ENCODE assay signal across 9 cellular contexts in the genomic region with DNA sequence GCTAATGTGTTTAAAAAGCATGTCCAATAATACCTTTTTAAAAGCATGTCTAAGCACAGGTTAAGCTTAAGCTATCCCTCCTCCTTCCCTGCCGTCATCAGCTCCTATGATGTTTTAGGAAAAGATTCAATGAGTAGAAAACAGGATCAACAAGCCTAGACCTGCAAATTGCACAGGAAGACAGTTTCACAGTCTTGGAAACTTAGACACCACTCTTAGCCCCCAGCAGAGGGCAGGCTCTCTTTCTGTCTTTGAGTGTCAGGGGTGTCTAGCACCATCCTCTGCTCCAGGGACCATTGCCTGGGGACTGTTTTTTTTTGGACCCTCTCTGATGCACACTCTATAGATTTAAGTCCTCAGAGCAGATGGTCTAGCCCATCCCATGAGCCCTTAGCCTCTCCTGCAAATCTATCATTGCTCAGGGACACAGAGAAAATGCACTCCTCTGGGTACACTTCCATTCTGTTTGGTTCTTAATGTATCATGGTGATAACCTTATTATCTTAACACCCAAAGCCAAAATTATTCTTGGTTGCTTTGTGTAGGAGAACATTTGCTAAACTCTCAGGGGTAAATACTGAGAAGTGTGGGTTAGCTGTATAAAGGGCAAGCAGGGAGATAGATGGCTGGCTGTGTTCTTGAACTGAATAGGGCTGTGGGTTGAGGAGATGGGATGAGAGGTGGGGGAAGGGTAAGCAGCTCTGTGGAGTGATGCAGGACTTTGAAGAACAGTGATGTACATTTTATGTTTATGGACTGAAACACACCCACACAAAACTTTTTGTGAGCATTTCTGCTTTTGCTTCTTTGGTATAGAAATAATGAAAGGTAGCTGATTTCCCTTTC.
DNase-seq lines count a peak whose midpoint lies in the region; ATAC-seq and TF ChIP-seq lines count a peak whose summit lies in the region.
"Had no signal": no experiment of that assay in that cellular context is flagged by ENCODE, and none has a peak within 500 bp of the region (broad histone marks: within the 10 kb centered on the region; RNA-seq: fewer than 3 reads in every experiment).

No MANE protein-coding gene starts in this region.

- H3K4me3 Mint-ChIP-seq in GM23338 = no peak overlapping the region

- H3K79me2 ChIP-seq in GM23338 (replicated peaks; ENCODE audit: insufficient read depth) = no peaks in the 10 kb centered on the region

- no peaks in the 10 kb centered on the region for H3K27me3 ChIP-seq in GM23338 (ENCODE audit: insufficient read depth)
- H3K27me3 ChIP-seq: SJCRH30 had no signal

- H2AFZ ChIP-seq in GM23338 = no peak overlapping the region

- DNase-seq in GM23338 (ENCODE audit: low spot score) (peak; percentile 49), SK-MEL-5 (ENCODE audit: low read depth, low spot score) (peak; percentile 48), iPS DF 4.7 (ENCODE audit: extremely low read depth, low spot score) (peak; percentile 7), inferior parietal cortex (ENCODE audit: extremely low spot score) (no peak)
- DNase-seq in stimulated activated CD4-positive, alpha-beta T cell treated with anti-CD3 and anti-CD28 coated beads, Interleukin-2, amount 100 ng/mL, for 24 hours = no peak

- no peaks in the 10 kb centered on the region; the same call in 2 of the 3 replicates for H3K4me1 Mint-ChIP-seq in GM23338

- no peaks in the 10 kb centered on the region for H3K4me1 ChIP-seq in GM23338 (ENCODE audit: insufficient read depth)

- H3K4me2 ChIP-seq in GM23338 = no peak overlapping the region

- H3K9me3 Mint-ChIP-seq in GM23338 = peaks cover 19% of the 10 kb centered on the region

- TF ChIP-seq CTCF in C4-2B (conservative IDR thresholded peaks at IDR 0.05) (peak; percentile 59), GM23338 (conservative IDR thresholded peaks at IDR 0.05; ENCODE audit: low read depth in 2 of 2) (peak; percentile 52 to 68)

- H3K4me3 ChIP-seq in GM23338 = no peak overlapping the region
- H3K4me3 ChIP-seq: SJCRH30 had no signal

- ATAC-seq in GM23338 (peak; percentile 65), HG02852 (IDR thresholded peaks at IDR 0.05; ENCODE audit: unreplicated experiment) (no peak), HG03159 (IDR thresholded peaks at IDR 0.05; ENCODE audit: unreplicated experiment) (no peak)

- in situ Hi-C loops in SK-MEL-5 (cut with HindIII; ENCODE audit: low pct_unique_long_range_greater_than_20kb, low sequenced_read_pairs) = no loop called here

- H3K36me3 Mint-ChIP-seq in GM23338 (ENCODE audit: low read depth) = peaks cover 12% of the 10 kb centered on the region

- H4K20me1 ChIP-seq in GM23338 (replicated peaks; ENCODE audit: insufficient read depth) = no peaks in the 10 kb centered on the region

- H3F3A ChIP-seq in GM23338 (replicated peaks; ENCODE audit: low read depth) = no peaks in the 10 kb centered on the region

- peaks cover 5% of the 10 kb centered on the region; the same call in 1 of the 2 replicates for H3K36me3 ChIP-seq in GM23338 (ENCODE audit: insufficient read depth)
- H3K36me3 ChIP-seq: SJCRH30 had no signal

- peaks cover 8% of the 10 kb centered on the region; the same call in 1 of the 2 replicates for H3K9me2 ChIP-seq in GM23338 (ENCODE audit: insufficient read depth)

- H3K27ac Mint-ChIP-seq in GM23338 = 0 out of 2 replicates have a peak overlapping the region, but pooled peaks have one; percentile 20

- H3K27ac ChIP-seq in C4-2B = no peak overlapping the region
- H3K27ac ChIP-seq in GM23338 (ENCODE audit: low read depth) = no peak overlapping the region
- H3K27ac ChIP-seq: SJCRH30 had no signal

- H3K27me3 Mint-ChIP-seq in GM23338 (ENCODE audit: insufficient read depth, low read depth, poor library complexity) = no peaks in the 10 kb centered on the region

TF ChIP-seq in GM23338, 12 proteins besides CTCF, POLR2A, EP300 and RAD21:
- no peak for TF ChIP-seq JUNB (IDR thresholded peaks at IDR 0.05; ENCODE audit: unreplicated experiment)
- TF ChIP-seq POLR2AphosphoS5 (IDR thresholded peaks at IDR 0.05; ENCODE audit: low read depth) = no peak
- TF ChIP-seq NANOG (IDR thresholded peaks at IDR 0.05; ENCODE audit: borderline replicate concordance) = no peak
- TF ChIP-seq CREB1 (CRISPR knock-in tag; IDR thresholded peaks at IDR 0.05; ENCODE audit: low read depth) = no peak

Comparison
In these comparisons a context has a peak if more than half of its experiments do, and no peak if none do; other contexts are left out.
1. DNase-seq: peak in GM23338 (single experiment), SK-MEL-5 (single experiment) and iPS DF 4.7 (single experiment); none in stimulated activated CD4-positive, alpha-beta T cell treated with anti-CD3 and anti-CD28 coated beads, Interleukin-2, amount 100 ng/mL, for 24 hours (0 of 2) and inferior parietal cortex (single experiment).